In genomic region chr12:31118831-31119530, GRCh38 we compare ENCODE assay signal across 8 cellular contexts. TPM values are rescaled to one million over a fixed set of nuclear protein-coding genes. Genes with fewer than 3 reads are reported as not detected.
A peak's percentile ranks its signal among the peaks of the same experiment; 100 is the strongest.
DNase-seq lines count a peak whose midpoint lies in the region; ATAC-seq and TF ChIP-seq lines count a peak whose summit lies in the region.

No MANE protein-coding gene starts in this region.

- peak overlapping the region; percentile 82 for H3K4me3 ChIP-seq in OCI-LY1 (ENCODE audit: low read depth, low read length, poor library complexity, severe bottlenecking)
- H3K4me3 ChIP-seq in colonic mucosa: peak overlapping the region; percentile 25

- peaks cover 0 to 6% of the 10 kb centered on the region in 2 donors for H3K27me3 Mint-ChIP-seq in natural killer cell (ENCODE audit: low read depth in 2 of 2)

- H3K4me1 Mint-ChIP-seq in natural killer cell: peaks cover 0 to 11% of the 10 kb centered on the region in 2 donors

- no peaks in the 10 kb centered on the region for H3K79me2 ChIP-seq in OCI-LY1 (ENCODE audit: insufficient read depth, low read length)

- H3K4me3 Mint-ChIP-seq in natural killer cell: peak overlapping the region; percentile 83

- H2AFZ ChIP-seq in OCI-LY1 (ENCODE audit: low read length): no peak overlapping the region

- H3K4me2 ChIP-seq in OCI-LY1 (ENCODE audit: low read length): peak overlapping the region; percentile 100

- no peaks in the 10 kb centered on the region for H3K36me3 ChIP-seq in OCI-LY1 (ENCODE audit: insufficient read depth, low read length)
- no peaks in the 10 kb centered on the region for H3K36me3 ChIP-seq in colonic mucosa

- peak; percentile 48 for ATAC-seq in HG03354 (IDR thresholded peaks at IDR 0.05; ENCODE audit: poor library complexity, severe bottlenecking, unreplicated experiment)
- peak; percentile 75 to 79 (median 77) for ATAC-seq in natural killer cell
- ATAC-seq in GM18519 (IDR thresholded peaks at IDR 0.05; ENCODE audit: low FRiP score, unreplicated experiment): no peak

- H3K27ac ChIP-seq in OCI-LY1 (ENCODE audit: low read depth, low read length, poor library complexity, severe bottlenecking) (peak overlapping the region; percentile 61), colonic mucosa (no peak overlapping the region)

- H3K36me3 Mint-ChIP-seq in natural killer cell: no peaks in the 10 kb centered on the region

- no peaks in the 10 kb centered on the region for H3K9me3 Mint-ChIP-seq in natural killer cell

- H4K20me1 ChIP-seq in OCI-LY1 (ENCODE audit: insufficient read depth, low read length): no peaks in the 10 kb centered on the region

- no peaks in the 10 kb centered on the region for H3F3A ChIP-seq in OCI-LY1 (ENCODE audit: insufficient read depth, low read length)

- H3K9me3 ChIP-seq in OCI-LY1 (ENCODE audit: low read length): no peaks in the 10 kb centered on the region
- no peaks in the 10 kb centered on the region for H3K9me3 ChIP-seq in colonic mucosa

- H3K9me2 ChIP-seq in OCI-LY1 (ENCODE audit: low read depth, low read length): no peaks in the 10 kb centered on the region

- H3K27me3 ChIP-seq in OCI-LY1 (ENCODE audit: insufficient read depth, low read length) (no peaks in the 10 kb centered on the region), colonic mucosa (peaks cover 10% of the 10 kb centered on the region)

- H3K27ac Mint-ChIP-seq in natural killer cell: peak overlapping the region in 1 of 2 donors; percentile 11

- H3K4me1 ChIP-seq in OCI-LY1 (ENCODE audit: insufficient read depth, low read length, severe bottlenecking): peaks cover 10% of the 10 kb centered on the region
- no peaks in the 10 kb centered on the region for H3K4me1 ChIP-seq in colonic mucosa

- peak overlapping the region; percentile 84 for H3K9ac ChIP-seq in OCI-LY1 (ENCODE audit: low read length)
- peak overlapping the region in 1 of 2 donors; percentile 27 for H3K9ac ChIP-seq in colonic mucosa (ENCODE audit: low read depth in 2 of 2, low read length in 2 of 2)

- no peak for TF ChIP-seq CTCF in OCI-LY1 (IDR thresholded peaks at IDR 0.05; ENCODE audit: low read length)
- no peak for TF ChIP-seq CTCF in colonic mucosa (IDR thresholded peaks at IDR 0.05)
- TF ChIP-seq CTCF in natural killer cell (IDR thresholded peaks at IDR 0.05): no peak

- DNase-seq in EL (peak; percentile 25), colonic mucosa (no peak), natural killer cell (no peak), NOMO-1 treated with DMSO at 0.1 percent for 48 hours (lab: John Stamatoyannopoulos, UW; ENCODE audit: unreplicated experiment) (no peak), AG08395 (ENCODE audit: low spot score) (no peak)

- intact Hi-C loops in colonic mucosa (cut with DNase I): no loop called here
- intact Hi-C loops in natural killer cell (cut with micrococcal nuclease): no loop called here

RNA-seq across cellular contexts. Expression of gene DDX11, which starts 45.3 kb away (rescaled TPM):
- total RNA-seq in colonic mucosa (10 to 100 TPM; 15.3 to 96.1 TPM), natural killer cell (10 to 100 TPM; 25.6 to 78.5 (median 59.3) TPM)
